In genomic region chr9:125472926-125473701, GRCh38 we compare ENCODE assay signal across 1 cellular context.
A peak's percentile ranks its signal among the peaks of the same experiment; 100 is the strongest.
TF ChIP-seq lines count a peak whose summit lies in the region.

No MANE protein-coding gene starts in this region.

TF ChIP-seq in K562, 482 proteins besides CTCF, POLR2A, EP300 and RAD21 (continued from another document and continues in another):
- TF ChIP-seq ZNF707 (CRISPR knock-in tag; conservative IDR thresholded peaks at IDR 0.05): no peak
- TF ChIP-seq NBN (IDR thresholded peaks at IDR 0.05; ENCODE audit: low read depth): peak; percentile 65; the same call in 1 of the 2 replicates
- TF ChIP-seq MBD2 (IDR thresholded peaks at IDR 0.05; ENCODE audit: borderline replicate concordance, low read depth): peak; percentile 68; the same call in 1 of the 2 replicates
- peak; percentile 58; the same call in 1 of the 2 replicates for TF ChIP-seq EHMT2 (IDR thresholded peaks at IDR 0.05)
- TF ChIP-seq SUPT5H (IDR thresholded peaks at IDR 0.05): no peak
- no peak for TF ChIP-seq NFYB (IDR thresholded peaks at IDR 0.05; ENCODE audit: extremely low read depth, insufficient read length)
- peak; percentile 31; the same call in 1 of the 2 replicates for TF ChIP-seq KHSRP (IDR thresholded peaks at IDR 0.05)
- peak in 1 of 2 experiments; percentile 93; a peak in 2 of 4 replicates for TF ChIP-seq HDAC1 (IDR thresholded peaks at IDR 0.05)
- TF ChIP-seq ASH1L (IDR thresholded peaks at IDR 0.05; ENCODE audit: borderline replicate concordance, low read depth, partially characterized antibody): no peak
- no peak for TF ChIP-seq ZNF717 (CRISPR knock-in tag; IDR thresholded peaks at IDR 0.05)
- TF ChIP-seq ETS2 (tag; IDR thresholded peaks at IDR 0.05; ENCODE audit: borderline replicate concordance, poor library complexity, severe bottlenecking): no peak
- TF ChIP-seq NFATC3 (IDR thresholded peaks at IDR 0.05): no peak
- TF ChIP-seq POLR2B (IDR thresholded peaks at IDR 0.05; ENCODE audit: low read depth, partially characterized antibody): no peak
- no peak for TF ChIP-seq EWSR1 (IDR thresholded peaks at IDR 0.05; ENCODE audit: borderline replicate concordance, low read depth, partially characterized antibody)
- no peak for TF ChIP-seq ZC3H8 (IDR thresholded peaks at IDR 0.05)
- TF ChIP-seq CSDE1 (IDR thresholded peaks at IDR 0.05): no peak
- no peak for TF ChIP-seq ZNF175 (CRISPR knock-in tag; IDR thresholded peaks at IDR 0.05; ENCODE audit: low read depth)
- TF ChIP-seq ZNF24 (IDR thresholded peaks at IDR 0.05): peak; percentile 87
- TF ChIP-seq CEBPG (CRISPR knock-in tag; IDR thresholded peaks at IDR 0.05): no peak
- no peak for TF ChIP-seq CEBPG (tag; conservative IDR thresholded peaks at IDR 0.05 in 1 of 2, IDR thresholded peaks at IDR 0.05 in 1 of 2)
- TF ChIP-seq ZNF347 (CRISPR knock-in tag; IDR thresholded peaks at IDR 0.05; ENCODE audit: low read depth): no peak
- no peak for TF ChIP-seq GABPB2 (CRISPR knock-in tag; conservative IDR thresholded peaks at IDR 0.05)
- TF ChIP-seq ELF2 (CRISPR knock-in tag; IDR thresholded peaks at IDR 0.05): no peak
- no peak for TF ChIP-seq MCM5 (IDR thresholded peaks at IDR 0.05; ENCODE audit: low read depth)
- peak; percentile 94; the same call in 1 of the 2 replicates for TF ChIP-seq NCOA1 (IDR thresholded peaks at IDR 0.05; ENCODE audit: low read depth)
- TF ChIP-seq ARID2 (IDR thresholded peaks at IDR 0.05): no peak
- no peak for TF ChIP-seq HNRNPLL (IDR thresholded peaks at IDR 0.05; ENCODE audit: low read depth, low read length, poor library complexity, severe bottlenecking)
- no peak for TF ChIP-seq XRCC5 (IDR thresholded peaks at IDR 0.05; ENCODE audit: low read depth, low read length)
- TF ChIP-seq ZFP36 (IDR thresholded peaks at IDR 0.05; ENCODE audit: low read depth, low read length, partially characterized antibody): no peak
- TF ChIP-seq PBX2 (CRISPR knock-in tag; IDR thresholded peaks at IDR 0.05; ENCODE audit: low read depth): no peak
- peak; percentile 96 for TF ChIP-seq PBX2 (tag; conservative IDR thresholded peaks at IDR 0.05; ENCODE audit: low read depth)
- TF ChIP-seq TSHZ1 (CRISPR knock-in tag; IDR thresholded peaks at IDR 0.05): no peak
- TF ChIP-seq ZNF592 (IDR thresholded peaks at IDR 0.05): 0 out of 2 replicates have a peak, but pooled peaks have one; percentile 6
- TF ChIP-seq ESRRB (CRISPR knock-in tag; IDR thresholded peaks at IDR 0.05; ENCODE audit: borderline replicate concordance): no peak
- no peak for TF ChIP-seq XRCC4 (IDR thresholded peaks at IDR 0.05; ENCODE audit: extremely low read depth, insufficient read depth, insufficient read length)
- TF ChIP-seq SMC3 (conservative IDR thresholded peaks at IDR 0.05; ENCODE audit: insufficient read depth, low read depth, low read length): no peak
- no peak for TF ChIP-seq ZNF212 (CRISPR knock-in tag; IDR thresholded peaks at IDR 0.05)
- TF ChIP-seq ZNF511 (CRISPR knock-in tag; IDR thresholded peaks at IDR 0.05): no peak
- no peak for TF ChIP-seq LCOR (CRISPR knock-in tag; IDR thresholded peaks at IDR 0.05)
- no peak for TF ChIP-seq ATF2 (CRISPR knock-in tag; IDR thresholded peaks at IDR 0.05)
- no peak for TF ChIP-seq RFX5 (IDR thresholded peaks at IDR 0.05; ENCODE audit: low read depth, low read length)
- no peak for TF ChIP-seq AFF4 (CRISPR knock-in tag; IDR thresholded peaks at IDR 0.05)
- TF ChIP-seq ZMIZ1 (IDR thresholded peaks at IDR 0.05; ENCODE audit: low read depth in 2 of 2, low read length in 2 of 2): peak in 1 of 2 experiments; percentile 72; a peak in 1 of 4 replicates
- TF ChIP-seq TAF15 (IDR thresholded peaks at IDR 0.05; ENCODE audit: low read depth, low read length): no peak
- no peak for TF ChIP-seq MAFG (tag; conservative IDR thresholded peaks at IDR 0.05)
- TF ChIP-seq CREBBP (IDR thresholded peaks at IDR 0.05; ENCODE audit: low read depth, low read length): no peak
- no peak; a peak in 1 of 4 replicates for TF ChIP-seq ETV6 (IDR thresholded peaks at IDR 0.05; ENCODE audit: borderline replicate concordance in 1 of 2, low read depth in 2 of 2, low read length in 1 of 2)
- TF ChIP-seq ETV6 (CRISPR knock-in tag; IDR thresholded peaks at IDR 0.05; ENCODE audit: borderline replicate concordance): no peak
- no peak for TF ChIP-seq ZNF324 (CRISPR knock-in tag; IDR thresholded peaks at IDR 0.05)
- TF ChIP-seq ZFX (CRISPR knock-in tag; IDR thresholded peaks at IDR 0.05): no peak
- TF ChIP-seq FOSL1 (tag; conservative IDR thresholded peaks at IDR 0.05): peak; percentile 73
